ENCODE assay signal across 8 cellular contexts in the genomic region with DNA sequence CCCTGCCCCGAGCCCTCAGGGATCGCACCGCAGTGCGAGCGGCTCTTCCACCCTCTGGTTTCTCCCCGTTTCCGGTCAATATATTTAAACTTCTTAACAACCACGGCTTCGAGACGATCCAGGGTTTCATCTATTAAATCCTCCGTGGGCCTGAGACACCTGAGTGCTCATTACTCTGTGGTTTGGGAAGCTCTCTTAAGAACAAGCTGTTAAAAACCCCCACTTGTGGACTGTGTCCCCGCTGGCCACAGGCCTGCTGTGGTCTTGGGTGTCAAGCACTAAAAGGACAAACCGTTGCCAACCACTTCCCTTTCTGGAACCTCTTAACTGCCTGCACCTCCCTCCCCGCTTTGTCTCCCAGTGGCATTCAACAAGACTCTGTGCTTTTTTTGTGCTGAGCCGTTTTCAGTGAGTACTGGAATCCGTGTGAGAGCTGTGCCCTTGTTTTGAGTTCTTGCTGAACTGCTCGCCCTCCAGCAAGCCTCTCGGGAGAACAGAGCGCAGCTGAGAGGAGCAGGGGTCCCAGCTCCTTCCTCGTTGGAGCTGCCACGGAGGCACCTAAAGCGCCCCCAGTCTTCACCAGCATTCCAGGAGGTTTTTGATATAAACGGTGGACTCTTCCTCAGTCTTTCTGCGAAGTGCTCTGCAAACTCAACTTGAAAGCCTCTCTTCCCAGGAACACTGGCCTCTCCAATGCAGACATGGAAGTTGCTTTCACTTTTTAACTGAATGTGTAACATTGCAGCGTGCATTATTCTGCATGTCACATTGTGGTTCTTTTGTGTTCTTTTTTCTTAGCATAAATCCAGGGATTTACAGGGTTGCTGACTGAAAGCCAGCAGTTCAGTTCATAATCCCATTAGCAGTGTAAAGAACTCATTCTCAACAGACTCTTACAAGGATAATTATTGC. TPM values are rescaled to one million over a fixed set of nuclear protein-coding genes. Genes with fewer than 3 reads are reported as not detected.
DNase-seq lines count a peak whose midpoint lies in the region; ATAC-seq and TF ChIP-seq lines count a peak whose summit lies in the region.

No MANE protein-coding gene starts in this region.

- no peaks in the 10 kb centered on the region for H3K9me3 Mint-ChIP-seq in dendritic cell treated with granulocyte-macrophage colony-stimulating factor and Interleukin-4, amounts not matched to agents 40 ng/mL and 50 ng/mL, for 4 days

- 0 out of 2 replicates have a peak, but pooled peaks cover 4% of the 10 kb centered on the region for H3K9me3 ChIP-seq in SJSA1 (replicated peaks)
- no peaks in the 10 kb centered on the region for H3K9me3 ChIP-seq in spleen

- no peak for TF ChIP-seq CTCF in kidney epithelial cell (IDR thresholded peaks at IDR 0.05; ENCODE audit: insufficient read depth, low read length, poor library complexity, severe bottlenecking)
- TF ChIP-seq CTCF in spleen (IDR thresholded peaks at IDR 0.05 in 8 of 11, conservative IDR thresholded peaks at IDR 0.05 in 3 of 11), result no peak

- H3K27ac ChIP-seq in SJSA1, result peak overlapping the region; percentile 98
- H3K27ac ChIP-seq in spleen, result peak overlapping the region; percentile 82 to 94 (median 92)

- peaks cover 36% of the 10 kb centered on the region for H3K4me1 Mint-ChIP-seq in dendritic cell treated with granulocyte-macrophage colony-stimulating factor and Interleukin-4, amounts not matched to agents 40 ng/mL and 50 ng/mL, for 4 days (ENCODE audit: low read depth)

- peaks cover 30% of the 10 kb centered on the region for H3K36me3 ChIP-seq in SJSA1
- H3K36me3 ChIP-seq in kidney epithelial cell (ENCODE audit: control insufficient read depth, insufficient read depth, low read length), result peaks cover 2% of the 10 kb centered on the region
- no peaks in the 10 kb centered on the region for H3K36me3 ChIP-seq in spleen

- peaks cover 4% of the 10 kb centered on the region for H3K27me3 Mint-ChIP-seq in dendritic cell treated with granulocyte-macrophage colony-stimulating factor and Interleukin-4, amounts not matched to agents 40 ng/mL and 50 ng/mL, for 4 days

- H3K27me3 ChIP-seq in SJSA1 (replicated peaks) (no peaks in the 10 kb centered on the region), kidney epithelial cell (ENCODE audit: control insufficient read depth, insufficient read depth, low read length) (no peaks in the 10 kb centered on the region), spleen (replicated peaks in 1 of 7) (peaks cover 0 to 53% (median 14%) of the 10 kb centered on the region in 7 donors)

- peak overlapping the region; percentile 97 for H3K4me3 ChIP-seq in SJSA1
- H3K4me3 ChIP-seq in kidney epithelial cell (ENCODE audit: low read depth, low read length), result peak overlapping the region; percentile 77
- peak overlapping the region; percentile 52 to 85 (median 62) for H3K4me3 ChIP-seq in spleen

- H3K4me1 ChIP-seq in SJSA1 (replicated peaks) (peaks cover 70% of the 10 kb centered on the region), spleen (peaks cover 5 to 58% (median 26%) of the 10 kb centered on the region in 6 donors)

- DNase-seq in NCI-H748 (lab: John Stamatoyannopoulos, UW; ENCODE audit: unreplicated experiment) (peak; percentile 19), NCI-H748 treated with DMSO at 0.1 percent for 48 hours (lab: John Stamatoyannopoulos, UW) (no peak), SJSA1 (ENCODE audit: low read depth in 1 of 2, low spot score in 2 of 2) (peak; percentile 76 to 85), kidney epithelial cell (ENCODE audit: low read depth) (no peak), spleen (peak; percentile 79), NCI-H128 (lab: John Stamatoyannopoulos, UW; ENCODE audit: unreplicated experiment) (no peak)

- ATAC-seq in HG02884 (IDR thresholded peaks at IDR 0.05; ENCODE audit: unreplicated experiment), result peak; percentile 36

- 1 to 3% (median 2%) methylated on average over 24 to 25 of the region's 25 CpGs for WGBS in spleen, 5 donors

- H3K4me3 Mint-ChIP-seq in dendritic cell treated with granulocyte-macrophage colony-stimulating factor and Interleukin-4, amounts not matched to agents 40 ng/mL and 50 ng/mL, for 4 days, result peak overlapping the region; percentile 84

- H3K27ac Mint-ChIP-seq in dendritic cell treated with granulocyte-macrophage colony-stimulating factor and Interleukin-4, amounts not matched to agents 40 ng/mL and 50 ng/mL, for 4 days, result peak overlapping the region; percentile 99

- no peaks in the 10 kb centered on the region for H3K36me3 Mint-ChIP-seq in dendritic cell treated with granulocyte-macrophage colony-stimulating factor and Interleukin-4, amounts not matched to agents 40 ng/mL and 50 ng/mL, for 4 days (ENCODE audit: low read depth)

- intact Hi-C loops in dendritic cell treated with granulocyte-macrophage colony-stimulating factor and Interleukin-4, amounts not matched to agents 40 ng/mL and 50 ng/mL, for 4 days (cut with micrococcal nuclease), result loop anchor here (5.0 kb wide), 2 partner anchors 51 to 79 kb away; no protein-coding TSS in a partner anchor
- intact Hi-C loops in spleen (cut with DNase I; ENCODE audit: low total_unique reads), result no loop called here

- TF ChIP-seq POLR2A in spleen (IDR thresholded peaks at IDR 0.05), result no peak

RNA-seq across cellular contexts. Expression of a gene that starts 0.7 kb away (rescaled TPM):
- total RNA-seq in SJSA1 (2014; rRNA removed; shearing (Covaris generic)), result 1,151 and 1,739 TPM in 2 replicates
- total RNA-seq in kidney epithelial cell, result 1,064 and 1,134 TPM in 2 replicates
- 100 to 1,000 TPM; 450 to 947 (median 589) TPM for total RNA-seq in spleen
- 100 to 1,000 TPM; 127 to 444 (median 249) TPM for polyA plus RNA-seq in spleen

Comparison
In these comparisons a context has a peak if more than half of its experiments do, and no peak if none do; other contexts are left out.
1. DNase-seq: peak in NCI-H748 (single experiment), SJSA1 (2 of 2) and spleen (single experiment); none in NCI-H748 treated with DMSO at 0.1 percent for 48 hours (single experiment), kidney epithelial cell (single experiment) and NCI-H128 (single experiment).
2. Peak in every context shown above with its lines, with median percentiles within 50 percentile points of each other: H3K4me3 ChIP-seq.